12 cellular contexts compared by ENCODE assay signal in genomic region chr11:61830318-61831105, GRCh38. TPM values are rescaled to one million over a fixed set of nuclear protein-coding genes. Genes with fewer than 3 reads are reported as not detected.
A peak's percentile ranks its signal among the peaks of the same experiment; 100 is the strongest.
DNase-seq lines count a peak whose midpoint lies in the region; ATAC-seq, FAIRE-seq and TF ChIP-seq lines count a peak whose summit lies in the region.
"Had no signal": no experiment of that assay in that cellular context is flagged by ENCODE, and none has a peak within 500 bp of the region (broad histone marks: within the 10 kb centered on the region; RNA-seq: fewer than 3 reads in every experiment).

No MANE protein-coding gene starts in this region.

- H3K36me3 ChIP-seq in HepG2 (replicated peaks in 1 of 2; ENCODE audit: control insufficient read depth in 1 of 2, insufficient read depth in 2 of 2, low read length in 2 of 2): no peaks in the 10 kb centered on the region
- no peaks in the 10 kb centered on the region for H3K36me3 ChIP-seq in right lobe of liver
- H3K36me3 ChIP-seq in adipocyte (ENCODE audit: control insufficient read depth, insufficient read depth, low read length, severe bottlenecking): peaks cover 20% of the 10 kb centered on the region
- peaks cover 10 to 26% of the 10 kb centered on the region in 2 experiments for H3K36me3 ChIP-seq in mesenchymal stem cell (ENCODE audit: control insufficient read depth in 1 of 2, insufficient read depth in 2 of 2, low read depth in 1 of 2, low read length in 2 of 2)
- no peaks in the 10 kb centered on the region for H3K36me3 ChIP-seq in aorta (ENCODE audit: control insufficient read depth in 1 of 2, insufficient read depth in 2 of 2, low read length in 1 of 2)

- no peak overlapping the region for H4K8ac ChIP-seq in mesenchymal stem cell (ENCODE audit: low read length)

- peak overlapping the region; percentile 78; the same call in 1 of the 2 replicates for H3K9ac ChIP-seq in HepG2 (ENCODE audit: insufficient read depth, low read depth, low read length)
- H3K9ac ChIP-seq in adipocyte (ENCODE audit: low read length): peak overlapping the region; percentile 98
- peak overlapping the region; percentile 3 for H3K9ac ChIP-seq in mesenchymal stem cell (ENCODE audit: low read length)

- H3K4me1 Mint-ChIP-seq in stimulated activated naive CD8-positive, alpha-beta T cell treated with anti-CD3 and anti-CD28 coated beads, Interleukin-15, amount 100 ng/mL, for 72 hours: peaks cover 84% of the 10 kb centered on the region

- H3K18ac ChIP-seq in mesenchymal stem cell (ENCODE audit: low read depth in 1 of 2, low read length in 2 of 2): no peak overlapping the region

- H3K4me2 ChIP-seq in HepG2 (ENCODE audit: low read depth, low read length): peak overlapping the region; percentile 86
- H3K4me2 ChIP-seq in mesenchymal stem cell (ENCODE audit: low read length, poor library complexity, severe bottlenecking): no peak overlapping the region
- H3K4me2 ChIP-seq: PC-9 had no signal

- BruUV-seq in HepG2 (replicated peaks; lab: Mats Ljungman, UMichigan): TSS peak; percentile 48

- DNase-seq in HepG2 (ENCODE audit: low spot score): no peak
- no peak for DNase-seq in right lobe of liver
- DNase-seq in adipocyte (ENCODE audit: low read depth): peak; percentile 78
- DNase-seq in mesenchymal stem cell: no peak
- DNase-seq in aorta: peak in 1 of 2 donors; percentile 24
- no peak for DNase-seq in stimulated activated naive CD8-positive, alpha-beta T cell treated with anti-CD3 and anti-CD28 coated beads, Interleukin-15, amount 100 ng/mL, for 72 hours
- DNase-seq: central memory CD4-positive, alpha-beta T cell; PC-9 had no signal

- TF ChIP-seq POLR2A in HepG2 (IDR thresholded peaks at IDR 0.05; ENCODE audit: insufficient read depth in 1 of 2, low read depth in 2 of 2, low read length in 2 of 2) (no peak), right lobe of liver (IDR thresholded peaks at IDR 0.05) (no peak)

- no peak overlapping the region for H3K14ac ChIP-seq in mesenchymal stem cell (ENCODE audit: low read length in 2 of 2)

- H2BK15ac ChIP-seq in mesenchymal stem cell (ENCODE audit: low read depth, poor library complexity, severe bottlenecking): no peak overlapping the region

- peak overlapping the region in 2 of 3 experiments; percentile 62 to 91; a peak in 2 of 6 replicates for H3K4me3 ChIP-seq in HepG2 (replicated peaks in 1 of 3; ENCODE audit: insufficient read depth in 1 of 3, low read depth in 2 of 3, low read length in 3 of 3)
- no peak overlapping the region for H3K4me3 ChIP-seq in right lobe of liver
- peak overlapping the region; percentile 95 for H3K4me3 ChIP-seq in adipocyte (ENCODE audit: low read length)
- peak overlapping the region in 1 of 2 experiments; percentile 87 for H3K4me3 ChIP-seq in mesenchymal stem cell (ENCODE audit: insufficient read depth in 1 of 2, low read depth in 1 of 2, low read length in 2 of 2)
- no peak overlapping the region for H3K4me3 ChIP-seq in aorta (ENCODE audit: low read length in 2 of 2)
- H3K4me3 ChIP-seq: PC-9, skin epidermis had no signal

- peaks cover 33% of the 10 kb centered on the region for H3K79me2 ChIP-seq in HepG2 (ENCODE audit: insufficient read depth, low read length)

- no peak overlapping the region for H3K4ac ChIP-seq in mesenchymal stem cell (ENCODE audit: low read depth in 1 of 2, low read length in 2 of 2)

- H3K4me3 Mint-ChIP-seq in stimulated activated naive CD8-positive, alpha-beta T cell treated with anti-CD3 and anti-CD28 coated beads, Interleukin-15, amount 100 ng/mL, for 72 hours: peak overlapping the region in 1 of 2 donors; percentile 56

- H3K9me3 Mint-ChIP-seq in stimulated activated naive CD8-positive, alpha-beta T cell treated with anti-CD3 and anti-CD28 coated beads, Interleukin-15, amount 100 ng/mL, for 72 hours: no peaks in the 10 kb centered on the region

- no peak overlapping the region for H3K27ac Mint-ChIP-seq in stimulated activated naive CD8-positive, alpha-beta T cell treated with anti-CD3 and anti-CD28 coated beads, Interleukin-15, amount 100 ng/mL, for 72 hours

- TF ChIP-seq EP300 in HepG2 (IDR thresholded peaks at IDR 0.05; ENCODE audit: low read depth in 2 of 2, low read length in 2 of 2): no peak
- TF ChIP-seq EP300 in HepG2 (CRISPR knock-in tag; IDR thresholded peaks at IDR 0.05; ENCODE audit: borderline replicate concordance): no peak

- TF ChIP-seq CTCF in HepG2 (CRISPR knock-in tag; IDR thresholded peaks at IDR 0.05) (no peak), right lobe of liver (IDR thresholded peaks at IDR 0.05) (no peak)

- intact Hi-C loops in HepG2 (cut with micrococcal nuclease; ENCODE audit: unreplicated experiment): no loop called here
- intact Hi-C loops in right lobe of liver (cut with DNase I): no loop called here
- intact Hi-C loops in aorta (cut with DNase I): no loop called here

- H2BK5ac ChIP-seq in mesenchymal stem cell (ENCODE audit: low read depth, low read length, poor library complexity, severe bottlenecking): no peak overlapping the region

- peaks cover 15% of the 10 kb centered on the region for H3K27me3 Mint-ChIP-seq in stimulated activated naive CD8-positive, alpha-beta T cell treated with anti-CD3 and anti-CD28 coated beads, Interleukin-15, amount 100 ng/mL, for 72 hours

- peaks cover 13% of the 10 kb centered on the region for H3K79me1 ChIP-seq in mesenchymal stem cell (replicated peaks; ENCODE audit: low read length, poor library complexity, severe bottlenecking)

- H2AFZ ChIP-seq in HepG2 (ENCODE audit: low read length) (no peak overlapping the region), mesenchymal stem cell (ENCODE audit: low read depth, low read length) (no peak overlapping the region)
- H2AFZ ChIP-seq: PC-9 had no signal

- H3K27me3 ChIP-seq in HepG2 (ENCODE audit: control insufficient read depth in 1 of 2, insufficient read depth in 2 of 2, low read length in 2 of 2) (no peaks in the 10 kb centered on the region), right lobe of liver (no peaks in the 10 kb centered on the region), adipocyte (replicated peaks; ENCODE audit: control insufficient read depth, insufficient read depth, low read length) (no peaks in the 10 kb centered on the region), mesenchymal stem cell (ENCODE audit: control insufficient read depth in 1 of 2, insufficient read depth in 1 of 2, low read length in 2 of 2) (no peaks in the 10 kb centered on the region), aorta (ENCODE audit: control insufficient read depth in 1 of 2, insufficient read depth in 2 of 2, low read length in 1 of 2) (no peaks in the 10 kb centered on the region)

- H4K20me1 ChIP-seq in HepG2 (ENCODE audit: insufficient read depth, low read length): no peaks in the 10 kb centered on the region

- no peak overlapping the region for H4K91ac ChIP-seq in mesenchymal stem cell (ENCODE audit: low read length)

- POLR2A ChIA-PET in HepG2 (lab: Yijun Ruan, JAX): interaction anchor here (2.8 kb wide), 1 partner anchor 14 kb away, joined by 49 read pairs; the partner anchor contains the start of gene FADS1

- CTCF ChIA-PET in HepG2 (lab: Yijun Ruan, JAX; ENCODE audit: low intra/inter-chr PET ratio, low total read pairs): no interaction called here

- H3K27ac ChIP-seq in HepG2 (ENCODE audit: extremely low read length, insufficient read depth, low read length) (no peak overlapping the region), right lobe of liver (peak overlapping the region in 1 of 3 donors; percentile 64), mesenchymal stem cell (ENCODE audit: low read length, poor library complexity, severe bottlenecking) (no peak overlapping the region), aorta (ENCODE audit: low read depth in 1 of 2, low read length in 2 of 2) (peak overlapping the region; percentile 55 to 93)
- H3K27ac ChIP-seq: PC-9 had no signal

- 79% methylated on average over 7 of the region's 7 CpGs for WGBS in HepG2 (ENCODE audit: low lambda C conversion rate)
- WGBS in right lobe of liver (ENCODE audit: insufficient coverage, low coverage, low lambda C conversion rate, missing lambda C conversion rate): 33% methylated on average over 7 of the region's 7 CpGs
- WGBS in mesenchymal stem cell: 49% methylated on average over 5 of the region's 7 CpGs
- 9 to 11% methylated on average over 7 of the region's 7 CpGs for WGBS in aorta, 2 donors

- H2BK120ac ChIP-seq in mesenchymal stem cell (ENCODE audit: low read depth, low read length): no peak overlapping the region

- no peak overlapping the region for H2BK12ac ChIP-seq in mesenchymal stem cell (ENCODE audit: low read length in 2 of 2)

- no peak for TF ChIP-seq RAD21 in HepG2 (CRISPR knock-in tag; IDR thresholded peaks at IDR 0.05)

- ATAC-seq in HepG2 (no peak), right lobe of liver (no peak), aorta (ENCODE audit: low FRiP score) (no peak), HG03175 (IDR thresholded peaks at IDR 0.05; ENCODE audit: unreplicated experiment) (no peak), GM18519 (IDR thresholded peaks at IDR 0.05; ENCODE audit: low FRiP score, unreplicated experiment) (no peak)
- ATAC-seq in stimulated activated naive CD8-positive, alpha-beta T cell treated with anti-CD3 and anti-CD28 coated beads, Interleukin-15, amount 100 ng/mL, for 72 hours: no peak

- H2AK5ac ChIP-seq in mesenchymal stem cell (ENCODE audit: low read length, severe bottlenecking): no peak overlapping the region

- peaks cover 41% of the 10 kb centered on the region for H3K4me1 ChIP-seq in HepG2 (ENCODE audit: insufficient read depth, low read length)
- peaks cover 0 to 20% (median 9%) of the 10 kb centered on the region in 4 donors for H3K4me1 ChIP-seq in right lobe of liver
- H3K4me1 ChIP-seq in adipocyte (ENCODE audit: control insufficient read depth, insufficient read depth, low read length): peaks cover 53% of the 10 kb centered on the region
- peaks cover 43% of the 10 kb centered on the region for H3K4me1 ChIP-seq in mesenchymal stem cell (ENCODE audit: control insufficient read depth, insufficient read depth, low read depth, low read length)
- H3K4me1 ChIP-seq in aorta (ENCODE audit: control insufficient read depth in 1 of 2, insufficient read depth in 2 of 2, low read length in 2 of 2): no peaks in the 10 kb centered on the region

- FAIRE-seq in HepG2 (lab: Jason Lieb, UNC): no peak
- FAIRE-seq: G401.6 had no signal

- in situ Hi-C loops in HepG2 (cut with HindIII; ENCODE audit: extremely low pct_ligation_motif_present, low pct_unique_long_range_greater_than_20kb): no loop called here

- H3K9me3 ChIP-seq in HepG2 (ENCODE audit: low read length): no peaks in the 10 kb centered on the region
- no peaks in the 10 kb centered on the region for H3K9me3 ChIP-seq in right lobe of liver
- H3K9me3 ChIP-seq in adipocyte (ENCODE audit: control insufficient read depth, low read length): no peaks in the 10 kb centered on the region
- no peaks in the 10 kb centered on the region for H3K9me3 ChIP-seq in mesenchymal stem cell (ENCODE audit: control insufficient read depth, low read length)
- H3K9me3 ChIP-seq in aorta (ENCODE audit: control insufficient read depth, low read length): no peaks in the 10 kb centered on the region

- H3K23ac ChIP-seq in mesenchymal stem cell (ENCODE audit: low read length in 2 of 2): no peak overlapping the region

RNA-seq across cellular contexts. Expression of gene FADS2, which starts 2.4 kb away (rescaled TPM):
- 54.7 and 124 TPM in 2 replicates for total RNA-seq in HepG2 (2016; rRNA removed; fragmentation: Illumina TruSeq; extraction: Trizol)
- total RNA-seq in HepG2 (2016; cell fraction: cytosol; rRNA removed; fragmentation: Illumina TruSeq; extraction: Trizol; ENCODE audit: low read depth): 17.6 and 17.8 TPM in 2 replicates
- 51.3 and 120 TPM in 2 replicates for total RNA-seq in HepG2 (2016; cell fraction: insoluble cytoplasmic fraction; rRNA removed; fragmentation: Illumina TruSeq; extraction: Trizol)
- 42.1 and 45.1 TPM in 2 replicates for total RNA-seq in HepG2 (2016; cell fraction: membrane; rRNA removed; fragmentation: Illumina TruSeq; extraction: Trizol)
- 103 and 115 TPM in 2 replicates for total RNA-seq in HepG2 (2016; cell fraction: nucleus; rRNA removed; fragmentation: Illumina TruSeq; extraction: Trizol)
- polyA plus RNA-seq in HepG2 (2011; rRNA removed): 90.1 and 125 TPM in 2 replicates
- 66.9 and 93.5 TPM in 2 replicates for polyA plus RNA-seq in HepG2 (2011; cell fraction: cytosol; rRNA removed)
- polyA plus RNA-seq in HepG2 (2011; cell fraction: nucleus; rRNA removed): 77.8 and 97.6 TPM in 2 replicates
- 111 and 112 TPM in 2 replicates for polyA plus RNA-seq in HepG2 (2012)
- polyA plus RNA-seq in HepG2 (2016; cell fraction: cytosol; fragmentation: Illumina TruSeq; extraction: Trizol; ENCODE audit: low read depth): 16.3 and 18.5 TPM in 2 replicates
- 43.7 and 53.6 TPM in 2 replicates for polyA plus RNA-seq in HepG2 (2016; cell fraction: insoluble cytoplasmic fraction; fragmentation: Illumina TruSeq; extraction: Trizol; ENCODE audit: low read depth)
- polyA plus RNA-seq in HepG2 (2016; cell fraction: membrane; fragmentation: Illumina TruSeq; extraction: Trizol; ENCODE audit: low read depth): 27.1 and 32.3 TPM in 2 replicates
- polyA plus RNA-seq in HepG2 (2016; cell fraction: nucleus; fragmentation: Illumina TruSeq; extraction: Trizol; ENCODE audit: insufficient read depth, low read depth): 153 and 164 TPM in 2 replicates
- 240 and 324 TPM in 2 replicates for polyA minus RNA-seq in HepG2 (2011; rRNA and poly(A)+ RNA removed; ENCODE audit: low replicate concordance)
- polyA minus RNA-seq in HepG2 (2011; cell fraction: cytosol; rRNA and poly(A)+ RNA removed): 65.5 and 71.3 TPM in 2 replicates
- polyA minus RNA-seq in HepG2 (2011; cell fraction: nucleus; rRNA and poly(A)+ RNA removed): 23.2 and 36.6 TPM in 2 replicates
- total RNA-seq in right lobe of liver: 100 to 1,000 TPM in 4 of 6 experiments, 1 to 10 TPM in 2; 4.2 to 166 (median 110) TPM
- 1,185 TPM for polyA plus RNA-seq in mesenchymal stem cell (2013, experiment 1 of 2)
- polyA plus RNA-seq in mesenchymal stem cell (2013, experiment 2 of 2): 1,187 TPM
- 100 to 1,000 TPM in 1 of 2 donors, 10 to 100 TPM in 1; 89.7 to 167 TPM for total RNA-seq in aorta
- polyA plus RNA-seq in aorta: 10 to 100 TPM; 38.2 to 71.4 TPM

RNA-seq across cellular contexts. Expression of gene FADS1, which starts 13.7 kb away (rescaled TPM):
- total RNA-seq in HepG2 (2016; rRNA removed; fragmentation: Illumina TruSeq; extraction: Trizol): 65.8 and 108 TPM in 2 replicates
- 28.4 and 32.7 TPM in 2 replicates for total RNA-seq in HepG2 (2016; cell fraction: cytosol; rRNA removed; fragmentation: Illumina TruSeq; extraction: Trizol; ENCODE audit: low read depth)
- 63.3 and 108 TPM in 2 replicates for total RNA-seq in HepG2 (2016; cell fraction: insoluble cytoplasmic fraction; rRNA removed; fragmentation: Illumina TruSeq; extraction: Trizol)
- total RNA-seq in HepG2 (2016; cell fraction: membrane; rRNA removed; fragmentation: Illumina TruSeq; extraction: Trizol): 64.5 and 65.2 TPM in 2 replicates
- total RNA-seq in HepG2 (2016; cell fraction: nucleus; rRNA removed; fragmentation: Illumina TruSeq; extraction: Trizol): 91.8 and 110 TPM in 2 replicates
- 91.8 and 98.4 TPM in 2 replicates for polyA plus RNA-seq in HepG2 (2011; rRNA removed)
- 80.8 and 110 TPM in 2 replicates for polyA plus RNA-seq in HepG2 (2011; cell fraction: cytosol; rRNA removed)
- 56.1 and 66.5 TPM in 2 replicates for polyA plus RNA-seq in HepG2 (2011; cell fraction: nucleus; rRNA removed)
- 70.6 and 81.6 TPM in 2 replicates for polyA plus RNA-seq in HepG2 (2012)
- 18.4 and 22.5 TPM in 2 replicates for polyA plus RNA-seq in HepG2 (2016; cell fraction: cytosol; fragmentation: Illumina TruSeq; extraction: Trizol; ENCODE audit: low read depth)
- polyA plus RNA-seq in HepG2 (2016; cell fraction: insoluble cytoplasmic fraction; fragmentation: Illumina TruSeq; extraction: Trizol; ENCODE audit: low read depth): 56.1 and 57.8 TPM in 2 replicates
- polyA plus RNA-seq in HepG2 (2016; cell fraction: membrane; fragmentation: Illumina TruSeq; extraction: Trizol; ENCODE audit: low read depth): 34.4 and 36.5 TPM in 2 replicates
- 134 TPM in 2 replicates for polyA plus RNA-seq in HepG2 (2016; cell fraction: nucleus; fragmentation: Illumina TruSeq; extraction: Trizol; ENCODE audit: insufficient read depth, low read depth)
- 305 and 789 TPM in 2 replicates for polyA minus RNA-seq in HepG2 (2011; rRNA and poly(A)+ RNA removed; ENCODE audit: low replicate concordance)
- 108 and 118 TPM in 2 replicates for polyA minus RNA-seq in HepG2 (2011; cell fraction: cytosol; rRNA and poly(A)+ RNA removed)
- 63.0 and 82.7 TPM in 2 replicates for polyA minus RNA-seq in HepG2 (2011; cell fraction: nucleus; rRNA and poly(A)+ RNA removed)
- 10 to 100 TPM; 18.3 to 87.6 (median 34.8) TPM for total RNA-seq in right lobe of liver
- 262 TPM for polyA plus RNA-seq in mesenchymal stem cell (2013, experiment 1 of 2)
- 260 TPM for polyA plus RNA-seq in mesenchymal stem cell (2013, experiment 2 of 2)
- 10 to 100 TPM; 50.4 to 61.1 TPM for total RNA-seq in aorta
- 10 to 100 TPM; 11.8 to 13.7 TPM for polyA plus RNA-seq in aorta

RNA-seq across cellular contexts. Expression of gene FEN1, which starts 37.8 kb away (rescaled TPM):
- total RNA-seq in HepG2 (2016; rRNA removed; fragmentation: Illumina TruSeq; extraction: Trizol): 102 and 116 TPM in 2 replicates
- total RNA-seq in HepG2 (2016; cell fraction: cytosol; rRNA removed; fragmentation: Illumina TruSeq; extraction: Trizol; ENCODE audit: low read depth): 9.9 and 12.9 TPM in 2 replicates
- total RNA-seq in HepG2 (2016; cell fraction: insoluble cytoplasmic fraction; rRNA removed; fragmentation: Illumina TruSeq; extraction: Trizol): 103 and 117 TPM in 2 replicates
- total RNA-seq in HepG2 (2016; cell fraction: membrane; rRNA removed; fragmentation: Illumina TruSeq; extraction: Trizol): 25.3 and 31.0 TPM in 2 replicates
- total RNA-seq in HepG2 (2016; cell fraction: nucleus; rRNA removed; fragmentation: Illumina TruSeq; extraction: Trizol): 47.5 and 54.1 TPM in 2 replicates
- polyA plus RNA-seq in HepG2 (2011; rRNA removed): 10.9 and 12.4 TPM in 2 replicates
- 11.9 and 14.6 TPM in 2 replicates for polyA plus RNA-seq in HepG2 (2011; cell fraction: cytosol; rRNA removed)
- 4.0 and 5.3 TPM in 2 replicates for polyA plus RNA-seq in HepG2 (2011; cell fraction: nucleus; rRNA removed)
- 11.2 and 20.0 TPM in 2 replicates for polyA plus RNA-seq in HepG2 (2012)
- polyA plus RNA-seq in HepG2 (2016; cell fraction: cytosol; fragmentation: Illumina TruSeq; extraction: Trizol; ENCODE audit: low read depth): 5.2 and 7.1 TPM in 2 replicates
- polyA plus RNA-seq in HepG2 (2016; cell fraction: insoluble cytoplasmic fraction; fragmentation: Illumina TruSeq; extraction: Trizol; ENCODE audit: low read depth): 94.2 and 98.7 TPM in 2 replicates
- 12.2 and 15.7 TPM in 2 replicates for polyA plus RNA-seq in HepG2 (2016; cell fraction: membrane; fragmentation: Illumina TruSeq; extraction: Trizol; ENCODE audit: low read depth)
- polyA plus RNA-seq in HepG2 (2016; cell fraction: nucleus; fragmentation: Illumina TruSeq; extraction: Trizol; ENCODE audit: insufficient read depth, low read depth): 60.2 and 63.1 TPM in 2 replicates
- 25.3 and 218 TPM in 2 replicates for polyA minus RNA-seq in HepG2 (2011; rRNA and poly(A)+ RNA removed; ENCODE audit: low replicate concordance)
- polyA minus RNA-seq in HepG2 (2011; cell fraction: cytosol; rRNA and poly(A)+ RNA removed): 7.6 and 10.2 TPM in 2 replicates
- 10.8 and 11.8 TPM in 2 replicates for polyA minus RNA-seq in HepG2 (2011; cell fraction: nucleus; rRNA and poly(A)+ RNA removed)
- 10 to 100 TPM in 2 of 6 experiments, 1 to 10 TPM in 4; 4.0 to 13.3 (median 5.4) TPM for total RNA-seq in right lobe of liver
- 10.6 TPM for polyA plus RNA-seq in mesenchymal stem cell (2013, experiment 1 of 2)
- 10.7 TPM for polyA plus RNA-seq in mesenchymal stem cell (2013, experiment 2 of 2)
- 1 to 10 TPM; 5.5 to 6.9 TPM for total RNA-seq in aorta
- polyA plus RNA-seq in aorta: 1 to 10 TPM; 3.5 to 4.9 TPM

RNA-seq across cellular contexts. Expression of gene TMEM258, which starts 38.1 kb away (rescaled TPM):
- total RNA-seq in HepG2 (2016; rRNA removed; fragmentation: Illumina TruSeq; extraction: Trizol) (164 and 175 TPM in 2 replicates), right lobe of liver (10 to 100 TPM; 31.6 to 74.5 (median 55.3) TPM), aorta (10 to 100 TPM; 73.2 to 84.1 TPM)
- total RNA-seq in HepG2 (2016; cell fraction: cytosol; rRNA removed; fragmentation: Illumina TruSeq; extraction: Trizol; ENCODE audit: low read depth): 124 and 186 TPM in 2 replicates
- 157 and 180 TPM in 2 replicates for total RNA-seq in HepG2 (2016; cell fraction: insoluble cytoplasmic fraction; rRNA removed; fragmentation: Illumina TruSeq; extraction: Trizol)
- total RNA-seq in HepG2 (2016; cell fraction: membrane; rRNA removed; fragmentation: Illumina TruSeq; extraction: Trizol): 166 and 206 TPM in 2 replicates
- 83.5 and 96.3 TPM in 2 replicates for total RNA-seq in HepG2 (2016; cell fraction: nucleus; rRNA removed; fragmentation: Illumina TruSeq; extraction: Trizol)
- polyA plus RNA-seq in HepG2 (2011; rRNA removed) (363 and 424 TPM in 2 replicates), aorta (100 to 1,000 TPM; 189 to 213 TPM)
- polyA plus RNA-seq in HepG2 (2011; cell fraction: cytosol; rRNA removed): 333 and 381 TPM in 2 replicates
- polyA plus RNA-seq in HepG2 (2011; cell fraction: nucleus; rRNA removed): 70.6 and 77.2 TPM in 2 replicates
- polyA plus RNA-seq in HepG2 (2012): 225 and 301 TPM in 2 replicates
- 181 and 226 TPM in 2 replicates for polyA plus RNA-seq in HepG2 (2016; cell fraction: cytosol; fragmentation: Illumina TruSeq; extraction: Trizol; ENCODE audit: low read depth)
- polyA plus RNA-seq in HepG2 (2016; cell fraction: insoluble cytoplasmic fraction; fragmentation: Illumina TruSeq; extraction: Trizol; ENCODE audit: low read depth): 187 and 188 TPM in 2 replicates
- polyA plus RNA-seq in HepG2 (2016; cell fraction: membrane; fragmentation: Illumina TruSeq; extraction: Trizol; ENCODE audit: low read depth): 185 and 215 TPM in 2 replicates
- polyA plus RNA-seq in HepG2 (2016; cell fraction: nucleus; fragmentation: Illumina TruSeq; extraction: Trizol; ENCODE audit: insufficient read depth, low read depth): 173 and 175 TPM in 2 replicates
- polyA minus RNA-seq in HepG2 (2011; rRNA and poly(A)+ RNA removed; ENCODE audit: low replicate concordance): 153 and 413 TPM in 2 replicates
- 79.2 and 82.2 TPM in 2 replicates for polyA minus RNA-seq in HepG2 (2011; cell fraction: cytosol; rRNA and poly(A)+ RNA removed)
- polyA minus RNA-seq in HepG2 (2011; cell fraction: nucleus; rRNA and poly(A)+ RNA removed): 54.3 and 55.7 TPM in 2 replicates
- 175 TPM for polyA plus RNA-seq in mesenchymal stem cell (2013, experiment 1 of 2)
- 180 TPM for polyA plus RNA-seq in mesenchymal stem cell (2013, experiment 2 of 2)

Comparison
In these comparisons a context has a peak if more than half of its experiments do, and no peak if none do; other contexts are left out.
1. H3K4me3 ChIP-seq: peak in HepG2 (2 of 3) and adipocyte (single experiment); none in right lobe of liver (0 of 3) and aorta (0 of 2).
2. H3K27ac ChIP-seq: peak in aorta (2 of 2); none in HepG2 (single experiment) and mesenchymal stem cell (single experiment).
3. H3K9ac ChIP-seq: peak in every context shown above with its lines; median percentile 98 in adipocyte; 78 in HepG2; 3 in mesenchymal stem cell.